ENCODE assay signal across 15 cellular contexts in genomic region chr5:132253452-132254320, GRCh38. TPM values are rescaled to one million over a fixed set of nuclear protein-coding genes. Genes with fewer than 3 reads are reported as not detected.
DNase-seq lines count a peak whose midpoint lies in the region; ATAC-seq, FAIRE-seq and TF ChIP-seq lines count a peak whose summit lies in the region.
"Had no signal": no experiment of that assay in that cellular context is flagged by ENCODE, and none has a peak within 500 bp of the region (broad histone marks: within the 10 kb centered on the region; RNA-seq: fewer than 3 reads in every experiment).

No MANE protein-coding gene starts in this region.

- H3K4me3 ChIP-seq in left ventricle myocardium inferior (no peak overlapping the region), right atrium auricular region (no peak overlapping the region), WERI-Rb-1 (ENCODE audit: low read depth, low read length) (no peak overlapping the region), kidney (ENCODE audit: low read length in 2 of 2) (no peak overlapping the region)
- H3K4me3 ChIP-seq: right lobe of liver had no signal

- DNase-seq in left ventricle myocardium inferior (no peak), right atrium auricular region (ENCODE audit: low spot score) (no peak), WERI-Rb-1 (peak; percentile 4), kidney (no peak), ureter (ENCODE audit: low spot score) (peak; percentile 38), hippocampal formation (lab: John Stamatoyannopoulos, UW) (no peak)
- DNase-seq: activated gamma-delta T cell; dermis blood vessel endothelial cell; MV-4-11; NCI-H2107; stimulated activated CD4-positive, alpha-beta T cell treated with anti-CD3 and anti-CD28 coated beads, Interleukin-2, amount 100 ng/mL, for 48 hours had no signal

- intact Hi-C loops in left ventricle myocardium inferior (cut with micrococcal nuclease), result no loop called here
- intact Hi-C loops in kidney (cut with DNase I), result no loop called here

- no peaks in the 10 kb centered on the region for H3K9me3 ChIP-seq in left ventricle myocardium inferior (replicated peaks)
- no peaks in the 10 kb centered on the region for H3K9me3 ChIP-seq in right atrium auricular region
- H3K9me3 ChIP-seq in WERI-Rb-1 (ENCODE audit: severe bottlenecking), result peaks cover 2% of the 10 kb centered on the region
- no peaks in the 10 kb centered on the region for H3K9me3 ChIP-seq in kidney (ENCODE audit: control insufficient read depth in 1 of 2, low read length in 2 of 2)
- H3K9me3 ChIP-seq: right lobe of liver had no signal

- no peak for FAIRE-seq in kidney (lab: Jason Lieb, UNC)

- H3K4me1 ChIP-seq in left ventricle myocardium inferior (peaks cover 33% of the 10 kb centered on the region), right atrium auricular region (peaks cover 0 to 38% of the 10 kb centered on the region in 2 donors), kidney (ENCODE audit: control insufficient read depth in 1 of 2, insufficient read depth in 1 of 2, low read depth in 1 of 2, low read length in 2 of 2) (peaks cover 13 to 27% of the 10 kb centered on the region in 2 donors)

- H3K27ac ChIP-seq in left ventricle myocardium inferior (replicated peaks), result peak overlapping the region; percentile 68
- no peak overlapping the region for H3K27ac ChIP-seq in right atrium auricular region
- H3K27ac ChIP-seq in WERI-Rb-1, result no peak overlapping the region
- H3K27ac ChIP-seq in kidney (ENCODE audit: low read depth in 2 of 2, low read length in 2 of 2), result peak overlapping the region; percentile 48 to 61
- H3K27ac ChIP-seq: right lobe of liver had no signal

- H3K27me3 ChIP-seq in left ventricle myocardium inferior (ENCODE audit: low read depth) (no peaks in the 10 kb centered on the region), right atrium auricular region (no peaks in the 10 kb centered on the region), WERI-Rb-1 (ENCODE audit: insufficient read depth, low read depth, severe bottlenecking) (no peaks in the 10 kb centered on the region)
- H3K27me3 ChIP-seq: right lobe of liver had no signal

- no peak overlapping the region for H3K9ac ChIP-seq in kidney (ENCODE audit: low read length in 2 of 2)

- ATAC-seq in HG03045 (IDR thresholded peaks at IDR 0.05; ENCODE audit: unreplicated experiment), result no peak
- ATAC-seq in GM19395 (IDR thresholded peaks at IDR 0.05; ENCODE audit: unreplicated experiment), result no peak
- ATAC-seq: right lobe of liver had no signal

- no peak for TF ChIP-seq CTCF in left ventricle myocardium inferior (IDR thresholded peaks at IDR 0.05; ENCODE audit: borderline replicate concordance)
- TF ChIP-seq CTCF in right atrium auricular region (IDR thresholded peaks at IDR 0.05), result no peak
- no peak for TF ChIP-seq CTCF in WERI-Rb-1 (IDR thresholded peaks at IDR 0.05; ENCODE audit: low read depth, low read length)
- TF ChIP-seq CTCF in kidney (IDR thresholded peaks at IDR 0.05; ENCODE audit: borderline replicate concordance, extremely low read depth, insufficient read depth), result no peak

- no peaks in the 10 kb centered on the region for H3K36me3 ChIP-seq in left ventricle myocardium inferior
- H3K36me3 ChIP-seq in right atrium auricular region, result no peaks in the 10 kb centered on the region
- H3K36me3 ChIP-seq in WERI-Rb-1, result no peaks in the 10 kb centered on the region
- H3K36me3 ChIP-seq in kidney (ENCODE audit: control insufficient read depth in 1 of 2, insufficient read depth in 2 of 2, low read length in 2 of 2), result no peaks in the 10 kb centered on the region
- H3K36me3 ChIP-seq: right lobe of liver had no signal

RNA-seq across cellular contexts. Expression of gene PDLIM4, which starts 3.8 kb away (rescaled TPM):
- total RNA-seq in left ventricle myocardium inferior, result 4.8 TPM
- total RNA-seq in right atrium auricular region, result 10 to 100 TPM; 13.4 to 96.7 TPM
- 47.0 TPM for total RNA-seq in kidney
- polyA plus RNA-seq in kidney (ENCODE audit: insufficient read depth, low read depth, low replicate concordance), result 31.6 TPM
- 33.9 TPM for total RNA-seq in ureter
- polyA plus RNA-seq: IgD-negative memory B cell had no signal

RNA-seq across cellular contexts. Expression of gene P4HA2, which starts 26.0 kb away (rescaled TPM):
- total RNA-seq in left ventricle myocardium inferior, result 80.5 TPM
- total RNA-seq in right atrium auricular region, result 10 to 100 TPM; 60.5 to 65.4 TPM
- total RNA-seq in kidney, result 32.5 TPM
- polyA plus RNA-seq in kidney (ENCODE audit: insufficient read depth, low read depth, low replicate concordance), result 54.1 TPM
- total RNA-seq in ureter, result 39.7 TPM

RNA-seq across cellular contexts. Expression of gene SLC22A4, which starts 40.5 kb away (rescaled TPM):
- 2.0 TPM for total RNA-seq in left ventricle myocardium inferior
- 1 to 10 TPM; 1.5 to 2.8 TPM for total RNA-seq in right atrium auricular region
- 2.4 TPM for total RNA-seq in kidney
- polyA plus RNA-seq in kidney (ENCODE audit: insufficient read depth, low read depth, low replicate concordance), result 7.6 TPM
- 3.1 TPM for total RNA-seq in ureter
- polyA plus RNA-seq: IgD-negative memory B cell had no signal

Comparison
In these comparisons a context has a peak if more than half of its experiments do, and no peak if none do; other contexts are left out.
1. H3K27ac ChIP-seq: peak in left ventricle myocardium inferior (single experiment) and kidney (2 of 2); none in right atrium auricular region (0 of 2) and WERI-Rb-1 (single experiment).
2. DNase-seq: peak in WERI-Rb-1 (single experiment) and ureter (single experiment); none in left ventricle myocardium inferior (single experiment), right atrium auricular region (single experiment), kidney (single experiment) and hippocampal formation (0 of 2).